In genomic region chr13:50123515-50123861, GRCh38 we compare ENCODE assay signal across 8 cellular contexts.
DNase-seq lines count a peak whose midpoint lies in the region; ATAC-seq, FAIRE-seq and TF ChIP-seq lines count a peak whose summit lies in the region.

No MANE protein-coding gene starts in this region.

- H3K4me3 ChIP-seq in astrocyte (ENCODE audit: insufficient read depth, low read depth, low read length) = peak overlapping the region; percentile 64
- peak overlapping the region; percentile 92 for H3K4me3 ChIP-seq in lower lobe of right lung
- peak overlapping the region; percentile 71 for H3K4me3 ChIP-seq in upper lobe of right lung

- H3K9me3 ChIP-seq in astrocyte (ENCODE audit: insufficient read depth, low read depth, low read length) = no peaks in the 10 kb centered on the region
- no peaks in the 10 kb centered on the region for H3K9me3 ChIP-seq in lower lobe of right lung
- no peaks in the 10 kb centered on the region for H3K9me3 ChIP-seq in upper lobe of right lung

- peak overlapping the region; percentile 87 for H3K4me3 Mint-ChIP-seq in activated naive CD4-positive, alpha-beta T cell treated with anti-CD3 and anti-CD28 coated beads, Interleukin-2, amount 10 ng/mL, durations not matched to agents 7 days and 5 days
- H3K4me3 Mint-ChIP-seq in astrocyte (ENCODE audit: unreplicated experiment) = peak overlapping the region; percentile 93

- ATAC-seq in lower lobe of right lung = no peak
- ATAC-seq in upper lobe of right lung = no peak
- no peak for ATAC-seq in HG02759 (IDR thresholded peaks at IDR 0.05; ENCODE audit: unreplicated experiment)

- no peaks in the 10 kb centered on the region for H3K9me3 Mint-ChIP-seq in activated naive CD4-positive, alpha-beta T cell treated with anti-CD3 and anti-CD28 coated beads, Interleukin-2, amount 10 ng/mL, durations not matched to agents 7 days and 5 days
- peaks cover 9% of the 10 kb centered on the region for H3K9me3 Mint-ChIP-seq in astrocyte (ENCODE audit: unreplicated experiment)

- peak overlapping the region; percentile 95 for H3K9ac ChIP-seq in astrocyte (ENCODE audit: low read length)

- H3K79me2 ChIP-seq in astrocyte (ENCODE audit: insufficient read depth, low read length) = peaks cover 40% of the 10 kb centered on the region

- peak; percentile 13 for FAIRE-seq in astrocyte (lab: Jason Lieb, UNC)

- no peak for DNase-seq in activated naive CD4-positive, alpha-beta T cell treated with anti-CD3 and anti-CD28 coated beads, Interleukin-2, amount 10 ng/mL, durations not matched to agents 7 days and 5 days
- no peak for DNase-seq in activated naive CD4-positive, alpha-beta T cell treated with anti-CD3 and anti-CD28 coated beads, Interleukin-2, amount 50 U/mL, for 16 hours
- DNase-seq in astrocyte (ENCODE audit: low read depth) (no peak), lower lobe of right lung (no peak), upper lobe of right lung (no peak), HuH-7.5 (ENCODE audit: low spot score) (no peak), A172 (ENCODE audit: low spot score) (no peak)

- peaks cover 48% of the 10 kb centered on the region for H3K4me1 Mint-ChIP-seq in activated naive CD4-positive, alpha-beta T cell treated with anti-CD3 and anti-CD28 coated beads, Interleukin-2, amount 10 ng/mL, durations not matched to agents 7 days and 5 days
- H3K4me1 Mint-ChIP-seq in astrocyte (ENCODE audit: low read depth, unreplicated experiment) = peaks cover 28% of the 10 kb centered on the region

- TF ChIP-seq CTCF in astrocyte (IDR thresholded peaks at IDR 0.05; ENCODE audit: insufficient read depth, low read depth, low read length) = no peak
- TF ChIP-seq CTCF in lower lobe of right lung (IDR thresholded peaks at IDR 0.05) = no peak
- TF ChIP-seq CTCF in upper lobe of right lung (IDR thresholded peaks at IDR 0.05) = no peak

- H3K4me2 ChIP-seq in astrocyte (ENCODE audit: low read length) = peak overlapping the region; percentile 86

- peak overlapping the region; percentile 43 for H2AFZ ChIP-seq in astrocyte (ENCODE audit: low read depth, low read length)

- H3K36me3 ChIP-seq in astrocyte (ENCODE audit: insufficient read depth, low read length) = no peaks in the 10 kb centered on the region
- no peaks in the 10 kb centered on the region for H3K36me3 ChIP-seq in lower lobe of right lung
- no peaks in the 10 kb centered on the region for H3K36me3 ChIP-seq in upper lobe of right lung

- peaks cover 21% of the 10 kb centered on the region for H3K4me1 ChIP-seq in astrocyte (ENCODE audit: insufficient read depth, low read length)
- peaks cover 59% of the 10 kb centered on the region for H3K4me1 ChIP-seq in lower lobe of right lung
- peaks cover 23% of the 10 kb centered on the region for H3K4me1 ChIP-seq in upper lobe of right lung

- CTCF ChIA-PET in activated naive CD4-positive, alpha-beta T cell treated with anti-CD3 and anti-CD28 coated beads, Interleukin-2, amount 10 ng/mL, durations not matched to agents 7 days and 5 days (lab: Charles Lee) = interaction anchor here (0.6 to 4.8 kb wide), 5 partner anchors 39 to 788 kb away, joined by 4 to 27 read pairs (median 8); partner anchors contain the start of gene TRIM13

- peaks cover 33% of the 10 kb centered on the region for H3K36me3 Mint-ChIP-seq in activated naive CD4-positive, alpha-beta T cell treated with anti-CD3 and anti-CD28 coated beads, Interleukin-2, amount 10 ng/mL, durations not matched to agents 7 days and 5 days
- H3K36me3 Mint-ChIP-seq in astrocyte (ENCODE audit: low read depth, unreplicated experiment) = peaks cover 7% of the 10 kb centered on the region

- H3K27ac ChIP-seq in astrocyte (ENCODE audit: low read depth, low read length) (peak overlapping the region; percentile 84), lower lobe of right lung (peak overlapping the region; percentile 100), upper lobe of right lung (peak overlapping the region; percentile 96)

- peaks cover 15% of the 10 kb centered on the region for H3K27me3 Mint-ChIP-seq in activated naive CD4-positive, alpha-beta T cell treated with anti-CD3 and anti-CD28 coated beads, Interleukin-2, amount 10 ng/mL, durations not matched to agents 7 days and 5 days
- peaks cover 14% of the 10 kb centered on the region for H3K27me3 Mint-ChIP-seq in astrocyte (ENCODE audit: low read depth, unreplicated experiment)

- intact Hi-C loops in lower lobe of right lung (cut with DNase I) (no loop called here), upper lobe of right lung (cut with DNase I) (no loop called here)

- peaks cover 9% of the 10 kb centered on the region for H3K27me3 ChIP-seq in astrocyte (ENCODE audit: insufficient read depth, low read length)
- H3K27me3 ChIP-seq in lower lobe of right lung (ENCODE audit: low read depth) = peaks cover 7% of the 10 kb centered on the region
- peaks cover 6% of the 10 kb centered on the region for H3K27me3 ChIP-seq in upper lobe of right lung

- H3K27ac Mint-ChIP-seq in activated naive CD4-positive, alpha-beta T cell treated with anti-CD3 and anti-CD28 coated beads, Interleukin-2, amount 10 ng/mL, durations not matched to agents 7 days and 5 days = peak overlapping the region; percentile 95
- peak overlapping the region; percentile 96 for H3K27ac Mint-ChIP-seq in astrocyte (ENCODE audit: unreplicated experiment)

- H4K20me1 ChIP-seq in astrocyte (ENCODE audit: insufficient read depth, low read length) = peaks cover 11% of the 10 kb centered on the region
